22 cellular contexts compared by ENCODE assay signal in the genomic region with DNA sequence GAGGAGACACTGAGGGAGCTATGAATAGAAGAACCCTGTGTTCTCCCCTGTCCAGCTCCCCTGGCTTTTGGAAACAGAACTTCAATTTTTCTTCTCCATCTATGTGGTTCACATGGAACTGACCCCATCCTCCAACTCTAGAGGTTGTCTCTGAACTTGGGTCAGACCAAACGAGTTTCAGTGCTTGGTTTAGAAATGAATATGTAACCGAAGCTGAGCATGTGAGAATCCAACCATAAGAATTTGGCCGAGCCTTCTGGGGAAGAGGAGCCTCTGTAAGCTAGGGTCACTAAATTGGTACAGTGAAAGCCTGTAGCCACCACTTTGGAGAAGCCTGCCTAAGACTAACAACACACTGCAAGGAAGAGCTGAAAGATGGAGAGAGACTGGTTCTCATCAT.
A peak's percentile ranks its signal among the peaks of the same experiment; 100 is the strongest.
DNase-seq lines count a peak whose midpoint lies in the region; ATAC-seq and TF ChIP-seq lines count a peak whose summit lies in the region.
"Had no signal": no experiment of that assay in that cellular context is flagged by ENCODE, and none has a peak within 500 bp of the region (broad histone marks: within the 10 kb centered on the region; RNA-seq: fewer than 3 reads in every experiment).

No MANE protein-coding gene starts in this region.

- H2AFZ ChIP-seq in PC-9, result no peak overlapping the region

- intact Hi-C loops in PC-9 (cut with micrococcal nuclease; ENCODE audit: unreplicated experiment), result no loop called here

- POLR2A ChIA-PET in PC-9 (lab: Charles Lee; ENCODE audit: unreplicated experiment), result no interaction called here

- no peaks in the 10 kb centered on the region for H3K9me2 ChIP-seq in PC-9 (ENCODE audit: insufficient read depth)

- H3K4me2 ChIP-seq in PC-9, result no peak overlapping the region
- H3K4me2 ChIP-seq: KMS-11 had no signal

- H3K27ac ChIP-seq in PC-9, result no peak overlapping the region
- H3K27ac ChIP-seq: C4-2B, KMS-11, stomach, vagina, WERI-Rb-1 had no signal

- DNase-seq in GM12864 (ENCODE audit: low read depth), result peak; percentile 68
- DNase-seq in PC-9, result no peak
- DNase-seq in COLO829 (ENCODE audit: low spot score), result no peak
- no peak for DNase-seq in NCI-H1694 treated with DMSO at 0.1 percent for 48 hours (lab: John Stamatoyannopoulos, UW)
- DNase-seq: activated CD4-positive, alpha-beta memory T cell treated with anti-CD3 and anti-CD28 coated beads, Interleukin-2, amount 10 ng/mL, durations not matched to agents 7 days and 5 days; central memory CD4-positive, alpha-beta T cell; DMS153; effector CD8-positive, alpha-beta T cell; islet precursor cell; mesenchymal stem cell; nephron progenitor cell; retina; stomach; T-cell; WERI-Rb-1 had no signal

- H3K36me3 ChIP-seq in PC-9 (ENCODE audit: low read depth), result no peaks in the 10 kb centered on the region
- H3K36me3 ChIP-seq: stomach, vagina, WERI-Rb-1 had no signal

- no peaks in the 10 kb centered on the region for H3F3A ChIP-seq in PC-9 (ENCODE audit: insufficient read depth, low read depth)

- H3K27me3 ChIP-seq in PC-9 (ENCODE audit: insufficient read depth, low read depth), result no peaks in the 10 kb centered on the region
- H3K27me3 ChIP-seq: stomach, vagina had no signal

- H3K79me2 ChIP-seq in PC-9 (ENCODE audit: low read depth), result no peaks in the 10 kb centered on the region

- no peaks in the 10 kb centered on the region for H4K20me1 ChIP-seq in PC-9 (ENCODE audit: insufficient read depth)

- no TSS peak for BruUV-seq in PC-9 (replicated peaks; lab: Mats Ljungman, UMichigan)

- peak; percentile 75 for ATAC-seq in GM19043 (IDR thresholded peaks at IDR 0.05; ENCODE audit: low read depth, unreplicated experiment)
- peak; percentile 75 for ATAC-seq in HG02610 (IDR thresholded peaks at IDR 0.05; ENCODE audit: unreplicated experiment)
- peak; percentile 64 for ATAC-seq in HG03159 (IDR thresholded peaks at IDR 0.05; ENCODE audit: unreplicated experiment)
- no peak for ATAC-seq in GM19023 (IDR thresholded peaks at IDR 0.05; ENCODE audit: unreplicated experiment)
- ATAC-seq: T-cell had no signal

- no peak overlapping the region for H3K4me3 ChIP-seq in GM12864 (ENCODE audit: low read depth, low read length)
- H3K4me3 ChIP-seq in PC-9, result no peak overlapping the region
- H3K4me3 ChIP-seq: stomach, vagina had no signal

- CTCF ChIA-PET in PC-9 (lab: Charles Lee), result no interaction called here

- TF ChIP-seq CTCF in GM12864 (IDR thresholded peaks at IDR 0.05; ENCODE audit: low read depth, low read length, missing control alignments) (no peak), PC-9 (conservative IDR thresholded peaks at IDR 0.05) (no peak)

- no peaks in the 10 kb centered on the region for H3K9me3 ChIP-seq in PC-9 (ENCODE audit: insufficient read depth, low read depth)
- H3K9me3 ChIP-seq: stomach, vagina had no signal

- no peaks in the 10 kb centered on the region for H3K4me1 ChIP-seq in PC-9 (replicated peaks; ENCODE audit: insufficient read depth)
- H3K4me1 ChIP-seq: vagina had no signal
